9 cellular contexts compared by ENCODE assay signal in genomic region chr10:93006435-93007039, GRCh38. TPM values are rescaled to one million over a fixed set of nuclear protein-coding genes. Genes with fewer than 3 reads are reported as not detected.
A peak's percentile ranks its signal among the peaks of the same experiment; 100 is the strongest.
DNase-seq lines count a peak whose midpoint lies in the region; ATAC-seq, FAIRE-seq and TF ChIP-seq lines count a peak whose summit lies in the region.
"Had no signal": no experiment of that assay in that cellular context is flagged by ENCODE, and none has a peak within 500 bp of the region (broad histone marks: within the 10 kb centered on the region; RNA-seq: fewer than 3 reads in every experiment).

No MANE protein-coding gene starts in this region.

- DNase-seq in M059J (ENCODE audit: low read depth) (peak; percentile 57), astrocyte of the hippocampus (ENCODE audit: low read depth, low spot score) (peak; percentile 72), left lung (no peak), GM19238 (ENCODE audit: insufficient read length, low spot score) (no peak)
- DNase-seq in stimulated activated CD4-positive, alpha-beta T cell treated with anti-CD3 and anti-CD28 coated beads, Interleukin-2, amount 100 ng/mL, for 24 hours = no peak

- no peaks in the 10 kb centered on the region for H3K36me3 ChIP-seq in left lung

- H3K4me3 ChIP-seq in left lung = no peak overlapping the region

- TF ChIP-seq CTCF in left lung (IDR thresholded peaks at IDR 0.05) = peak; percentile 21 to 36

- H3K27ac ChIP-seq in left lung = no peak overlapping the region

- no peaks in the 10 kb centered on the region for H3K4me1 ChIP-seq in left lung

- ATAC-seq in left lung = peak; percentile 78
- ATAC-seq in HG03095 (IDR thresholded peaks at IDR 0.05; ENCODE audit: unreplicated experiment) = no peak
- ATAC-seq in GM21619 (IDR thresholded peaks at IDR 0.05; ENCODE audit: unreplicated experiment) = no peak

- no peaks in the 10 kb centered on the region for H3K9me3 ChIP-seq in left lung

- FAIRE-seq in G401.6 (lab: Jason Lieb, UNC) = peak; percentile 98

- intact Hi-C loops in left lung (cut with DNase I) = no loop called here

- no peaks in the 10 kb centered on the region for H3K27me3 ChIP-seq in left lung

RNA-seq across cellular contexts. Expression of gene CYP26C1, which starts 54.1 kb away (rescaled TPM):
- total RNA-seq in M059J (2014; rRNA removed; shearing (Covaris generic)) = not detected in 2 replicates
- under 1 TPM; 0.09 to 0.42 TPM for total RNA-seq in left lung
- total RNA-seq: T-helper 1 cell treated with Interleukin-12 subunit alpha and Interleukin-12 subunit beta and Interleukin-4 antibody, amounts not matched to agents 30 ng/mL and 1 ng/mL, for 36 hours had no signal

Comparison
In these comparisons a context has a peak if more than half of its experiments do, and no peak if none do; other contexts are left out.
1. DNase-seq: peak in M059J (single experiment) and astrocyte of the hippocampus (single experiment); none in left lung (0 of 2), stimulated activated CD4-positive, alpha-beta T cell treated with anti-CD3 and anti-CD28 coated beads, Interleukin-2, amount 100 ng/mL, for 24 hours (0 of 2) and GM19238 (single experiment).